In genomic region chr2:210170442-210171303, GRCh38 we compare ENCODE assay signal across 8 cellular contexts. TPM values are rescaled to one million over a fixed set of nuclear protein-coding genes. Genes with fewer than 3 reads are reported as not detected.
DNase-seq lines count a peak whose midpoint lies in the region; ATAC-seq and TF ChIP-seq lines count a peak whose summit lies in the region.

No MANE protein-coding gene starts in this region.

- peaks cover 12% of the 10 kb centered on the region for H3K4me1 ChIP-seq in hepatocyte (ENCODE audit: insufficient read depth)
- peaks cover 20% of the 10 kb centered on the region for H3K4me1 ChIP-seq in rectal smooth muscle tissue (ENCODE audit: control insufficient read depth, insufficient read depth, low read length)
- H3K4me1 ChIP-seq in aorta (ENCODE audit: control insufficient read depth in 1 of 2, insufficient read depth in 2 of 2, low read length in 2 of 2): no peaks in the 10 kb centered on the region

- peak overlapping the region; percentile 73 for H3K4me2 ChIP-seq in hepatocyte

- H3K9me3 ChIP-seq in hepatocyte (ENCODE audit: low read depth) (no peaks in the 10 kb centered on the region), aorta (ENCODE audit: control insufficient read depth, low read length) (no peaks in the 10 kb centered on the region)

- ATAC-seq in GM18508 (IDR thresholded peaks at IDR 0.05; ENCODE audit: insufficient read depth, unreplicated experiment) (peak; percentile 54), HG02981 (IDR thresholded peaks at IDR 0.05; ENCODE audit: unreplicated experiment) (peak; percentile 60), aorta (ENCODE audit: low FRiP score) (peak; percentile 95)

- H3K27me3 ChIP-seq in hepatocyte: no peaks in the 10 kb centered on the region
- H3K27me3 ChIP-seq in rectal smooth muscle tissue (ENCODE audit: control insufficient read depth, insufficient read depth, low read length): no peaks in the 10 kb centered on the region
- H3K27me3 ChIP-seq in aorta (ENCODE audit: control insufficient read depth in 1 of 2, insufficient read depth in 2 of 2, low read length in 1 of 2): no peaks in the 10 kb centered on the region

- no peaks in the 10 kb centered on the region for H4K20me1 ChIP-seq in hepatocyte (ENCODE audit: insufficient read depth, poor library complexity, severe bottlenecking)

- H3K27ac ChIP-seq in hepatocyte (peak overlapping the region; percentile 99), rectal smooth muscle tissue (ENCODE audit: low read depth, low read length) (peak overlapping the region; percentile 100), aorta (ENCODE audit: low read depth in 1 of 2, low read length in 2 of 2) (peak overlapping the region; percentile 85 to 99)

- H3K9me2 ChIP-seq in hepatocyte (replicated peaks; ENCODE audit: insufficient read depth): no peaks in the 10 kb centered on the region

- H3K4me3 ChIP-seq in hepatocyte (peak overlapping the region; percentile 71), rectal smooth muscle tissue (ENCODE audit: low read length) (peak overlapping the region; percentile 95), aorta (ENCODE audit: low read length in 2 of 2) (peak overlapping the region; percentile 73 to 99)

- H3K36me3 ChIP-seq in hepatocyte (replicated peaks; ENCODE audit: insufficient read depth, low read depth): no peaks in the 10 kb centered on the region
- no peaks in the 10 kb centered on the region for H3K36me3 ChIP-seq in rectal smooth muscle tissue (ENCODE audit: control insufficient read depth, insufficient read depth, low read length)
- H3K36me3 ChIP-seq in aorta (ENCODE audit: control insufficient read depth in 1 of 2, insufficient read depth in 2 of 2, low read length in 1 of 2): no peaks in the 10 kb centered on the region

- intact Hi-C loops in aorta (cut with DNase I): loop anchor here in 1 of 2 donors (5.0 kb wide), 1 partner anchor 52 kb away; no protein-coding TSS in a partner anchor

- TF ChIP-seq CTCF in hepatocyte (IDR thresholded peaks at IDR 0.05; ENCODE audit: poor library complexity): no peak

- peak; percentile 80 for DNase-seq in NCI-H2029 (lab: John Stamatoyannopoulos, UW)
- peak; percentile 92 for DNase-seq in T1000 (lab: John Stamatoyannopoulos, UW)
- peak; percentile 98 for DNase-seq in astrocyte of the hippocampus (ENCODE audit: low read depth, low spot score)
- peak; percentile 99 for DNase-seq in hepatocyte (ENCODE audit: low spot score)
- peak; percentile 97 to 99 for DNase-seq in aorta

- H3K79me2 ChIP-seq in hepatocyte: peaks cover 37% of the 10 kb centered on the region

- peak overlapping the region; percentile 93 for H3K9ac ChIP-seq in rectal smooth muscle tissue (ENCODE audit: low read length)

- WGBS in hepatocyte (ENCODE audit: low lambda C conversion rate, missing lambda C conversion rate): 2% methylated on average over 23 of the region's 64 CpGs
- WGBS in aorta, 2 donors: 0 to 1% methylated on average over 60 to 64 of the region's 64 CpGs

- H2AFZ ChIP-seq in hepatocyte: peak overlapping the region; percentile 79

RNA-seq across cellular contexts. Expression of gene KANSL1L, which starts 0.5 kb away (rescaled TPM):
- 27.1 and 38.6 TPM in 2 replicates for total RNA-seq in hepatocyte
- polyA plus RNA-seq in hepatocyte: 4.2 and 4.9 TPM in 2 replicates
- total RNA-seq in aorta: 10 to 100 TPM; 42.4 to 44.1 TPM
- polyA plus RNA-seq in aorta: 10 to 100 TPM in 1 of 2 donors, 1 to 10 TPM in 1; 8.1 to 16.5 TPM

RNA-seq across cellular contexts. Expression of gene ACADL, which starts 54.6 kb away (rescaled TPM):
- total RNA-seq in hepatocyte: 0.52 and 2.1 TPM in 2 replicates
- 0.94 and 1.1 TPM in 2 replicates for polyA plus RNA-seq in hepatocyte
- total RNA-seq in aorta: 10 to 100 TPM; 32.8 to 50.3 TPM
- polyA plus RNA-seq in aorta: 10 to 100 TPM; 12.1 to 26.5 TPM

Comparison
In these comparisons a context has a peak if more than half of its experiments do, and no peak if none do; other contexts are left out.
1. Peak in every context shown above with its lines: DNase-seq, ATAC-seq, H3K4me3 ChIP-seq and H3K27ac ChIP-seq.
2. RNA of gene ACADL, which starts 54.6 kb away (total RNA-seq): 32.8 to 50.3 TPM in aorta; 0.52 to 2.1 TPM in hepatocyte; every median in the first group is over 10 times any median in the second.